ENCODE assay signal across 9 cellular contexts in the genomic region with DNA sequence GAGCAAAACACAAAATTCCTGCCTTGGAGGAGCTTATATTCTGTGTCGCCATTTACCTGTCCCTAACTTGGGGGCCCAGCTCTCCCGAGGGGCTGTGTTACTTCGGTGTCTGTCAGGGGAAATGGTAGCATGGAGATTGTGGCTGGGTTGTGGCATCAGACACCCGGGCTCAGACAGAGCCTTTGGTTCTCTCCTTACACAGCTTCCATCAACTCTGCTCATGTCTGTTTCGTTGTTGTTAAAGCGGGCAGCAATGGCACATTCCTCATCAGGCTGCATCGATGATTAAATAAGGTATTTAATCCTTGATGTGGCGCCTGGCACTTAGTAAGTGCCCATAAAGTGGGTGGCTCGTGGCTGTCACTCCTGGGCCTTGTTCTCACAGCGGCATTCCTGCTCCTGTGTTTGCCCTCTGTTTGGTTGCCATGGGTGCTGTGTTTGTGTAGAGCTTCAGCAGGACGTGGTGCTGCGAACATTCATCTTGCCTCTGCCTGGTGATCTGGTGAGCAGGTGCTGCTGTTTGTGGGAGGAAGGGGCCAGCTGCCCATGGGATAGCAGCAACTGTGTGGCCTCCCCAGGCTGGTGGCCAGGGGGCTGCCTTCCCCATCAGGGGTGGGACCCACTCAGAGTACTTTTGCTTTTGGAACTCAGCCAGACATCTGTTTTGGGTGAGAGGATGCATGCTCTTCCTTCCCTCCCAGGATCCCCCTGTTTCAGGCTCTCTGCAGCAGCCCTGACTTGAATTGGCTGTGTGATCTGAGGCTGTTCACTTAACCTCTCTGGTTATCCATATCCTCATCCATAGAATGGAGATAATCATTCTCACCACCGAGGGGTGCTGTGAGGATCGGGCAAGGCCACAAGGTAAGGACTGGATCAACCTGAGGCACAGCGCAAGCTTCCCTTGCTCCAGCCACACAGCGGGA.
DNase-seq lines count a peak whose midpoint lies in the region; ATAC-seq lines count a peak whose summit lies in the region.
"Had no signal": no experiment of that assay in that cellular context is flagged by ENCODE, and none has a peak within 500 bp of the region (broad histone marks: within the 10 kb centered on the region; RNA-seq: fewer than 3 reads in every experiment).

No MANE protein-coding gene starts in this region.

- H3K27ac Mint-ChIP-seq in activated T-cell treated with anti-CD3 and anti-CD28 coated beads, Interleukin-2, amount 50 U/mL, for 72 hours, result no peak overlapping the region
- H3K27ac Mint-ChIP-seq: T-helper 1 cell treated with Interleukin-12 subunit alpha and Interleukin-12 subunit beta and Interleukin-4 antibody, amounts not matched to agents 30 μg/mL and 1 μg/mL, for 36 hours had no signal

- peaks cover 0 to 2% of the 10 kb centered on the region in 2 donors for H3K36me3 Mint-ChIP-seq in activated T-cell treated with anti-CD3 and anti-CD28 coated beads, Interleukin-2, amount 50 U/mL, for 72 hours (ENCODE audit: insufficient read depth in 2 of 2)

- DNase-seq in NCI-H2029 treated with DMSO at 0.1 percent for 48 hours (lab: John Stamatoyannopoulos, UW) (peak; percentile 58), HK-2 (ENCODE audit: unreplicated experiment) (no peak)
- no peak for DNase-seq in activated T-cell treated with anti-CD3 and anti-CD28 coated beads, Interleukin-2, amount 50 U/mL, for 72 hours

- peaks cover 2% of the 10 kb centered on the region in 2 donors for H3K9me3 Mint-ChIP-seq in activated T-cell treated with anti-CD3 and anti-CD28 coated beads, Interleukin-2, amount 50 U/mL, for 72 hours

- ATAC-seq in GM19452 (IDR thresholded peaks at IDR 0.05; ENCODE audit: unreplicated experiment) (no peak), HG02885 (IDR thresholded peaks at IDR 0.05; ENCODE audit: poor library complexity, unreplicated experiment) (no peak)
- ATAC-seq in activated T-cell treated with anti-CD3 and anti-CD28 coated beads, Interleukin-2, amount 50 U/mL, for 72 hours (replicated peaks in 1 of 2), result no peak

- peaks cover 28% of the 10 kb centered on the region for H3K27me3 Mint-ChIP-seq in activated T-cell treated with anti-CD3 and anti-CD28 coated beads, Interleukin-2, amount 50 U/mL, for 72 hours (ENCODE audit: low read depth)

- H3K9ac ChIP-seq in BLaER1 treated with 17β-estradiol and CSF1 and Interleukin-3, amounts not matched to agents 10 nM and 100 nM, result no peak overlapping the region
- H3K9ac ChIP-seq in mucosa of rectum (ENCODE audit: low read depth in 1 of 2, low read length in 2 of 2), result peak overlapping the region in 1 of 2 donors; percentile 6

- H3K4me3 Mint-ChIP-seq in activated T-cell treated with anti-CD3 and anti-CD28 coated beads, Interleukin-2, amount 50 U/mL, for 72 hours, result no peak overlapping the region
- H3K4me3 Mint-ChIP-seq: T-helper 1 cell treated with Interleukin-12 subunit alpha and Interleukin-12 subunit beta and Interleukin-4 antibody, amounts not matched to agents 30 μg/mL and 1 μg/mL, for 36 hours had no signal

- 86 to 88% methylated on average over 16 of the region's 16 CpGs for WGBS in ectodermal cell, 2 experiments

- H3K27me3 ChIP-seq in BLaER1 treated with 17β-estradiol and CSF1 and Interleukin-3, amounts not matched to agents 10 nM and 100 nM, result no peaks in the 10 kb centered on the region
- no peaks in the 10 kb centered on the region for H3K27me3 ChIP-seq in ectodermal cell (ENCODE audit: control insufficient read depth, insufficient read depth, low read length, poor library complexity, severe bottlenecking)
- H3K27me3 ChIP-seq in mucosa of rectum (ENCODE audit: control insufficient read depth in 2 of 2, insufficient read depth in 2 of 2, low read length in 2 of 2), result no peaks in the 10 kb centered on the region

- no peaks in the 10 kb centered on the region for H3K36me3 ChIP-seq in BLaER1 treated with 17β-estradiol and CSF1 and Interleukin-3, amounts not matched to agents 10 nM and 100 nM
- no peaks in the 10 kb centered on the region for H3K36me3 ChIP-seq in ectodermal cell (ENCODE audit: control insufficient read depth, insufficient read depth, low read length)
- no peaks in the 10 kb centered on the region for H3K36me3 ChIP-seq in mucosa of rectum (ENCODE audit: control insufficient read depth in 2 of 2, insufficient read depth in 2 of 2, low read length in 2 of 2)

- no peak overlapping the region for H3K4me3 ChIP-seq in BLaER1 treated with 17β-estradiol and CSF1 and Interleukin-3, amounts not matched to agents 10 nM and 100 nM
- H3K4me3 ChIP-seq in ectodermal cell (ENCODE audit: insufficient read depth, low read depth, low read length), result no peak overlapping the region
- no peak overlapping the region for H3K4me3 ChIP-seq in mucosa of rectum (ENCODE audit: low read length in 2 of 2)

- H3K4me1 ChIP-seq in BLaER1 treated with 17β-estradiol and CSF1 and Interleukin-3, amounts not matched to agents 10 nM and 100 nM, result peaks cover 0 to 14% (median 9%) of the 10 kb centered on the region in 10 experiments; a peak in 13 of 20 replicates
- H3K4me1 ChIP-seq in ectodermal cell (ENCODE audit: control insufficient read depth, insufficient read depth, low read length) (peaks cover 4% of the 10 kb centered on the region), mucosa of rectum (ENCODE audit: control insufficient read depth in 2 of 2, insufficient read depth in 2 of 2, low read length in 2 of 2) (peaks cover 0 to 8% of the 10 kb centered on the region in 2 donors)

- H3K4me2 ChIP-seq in BLaER1 treated with 17β-estradiol and CSF1 and Interleukin-3, amounts not matched to agents 10 nM and 100 nM, result peak overlapping the region in 8 of 11 experiments; percentile 18 to 40 (median 34); a peak in 10 of 22 replicates

- H3K27ac ChIP-seq in BLaER1 treated with 17β-estradiol and CSF1 and Interleukin-3, amounts not matched to agents 10 nM and 100 nM, result no peak overlapping the region
- H3K27ac ChIP-seq in ectodermal cell (ENCODE audit: insufficient read depth, low read depth, low read length, poor library complexity, severe bottlenecking) (peak overlapping the region; percentile 39), mucosa of rectum (ENCODE audit: low read depth in 2 of 2, low read length in 2 of 2) (peak overlapping the region; percentile 46 to 65)

- no peaks in the 10 kb centered on the region for H4K20me1 ChIP-seq in BLaER1 treated with 17β-estradiol and CSF1 and Interleukin-3, amounts not matched to agents 10 nM and 100 nM

- H3K4me1 Mint-ChIP-seq in activated T-cell treated with anti-CD3 and anti-CD28 coated beads, Interleukin-2, amount 50 U/mL, for 72 hours (ENCODE audit: low read depth), result no peaks in the 10 kb centered on the region

- H3K9me3 ChIP-seq in BLaER1 treated with 17β-estradiol and CSF1 and Interleukin-3, amounts not matched to agents 10 nM and 100 nM (replicated peaks in 1 of 11), result peaks cover 0 to 33% (median 14%) of the 10 kb centered on the region in 11 experiments; a peak in 15 of 22 replicates
- H3K9me3 ChIP-seq in ectodermal cell (ENCODE audit: control insufficient read depth, low read length) (no peaks in the 10 kb centered on the region), mucosa of rectum (ENCODE audit: control insufficient read depth in 2 of 2, low read length in 2 of 2) (no peaks in the 10 kb centered on the region)

Comparison
In these comparisons a context has a peak if more than half of its experiments do, and no peak if none do; other contexts are left out.
1. H3K27ac ChIP-seq: peak in ectodermal cell (single experiment) and mucosa of rectum (2 of 2); none in BLaER1 treated with 17β-estradiol and CSF1 and Interleukin-3, amounts not matched to agents 10 nM and 100 nM (0 of 11).